Comparison of ENCODE assay signal across 8 cellular contexts in genomic region chr9:111631071-111631971, GRCh38. TPM values are rescaled to one million over a fixed set of nuclear protein-coding genes. Genes with fewer than 3 reads are reported as not detected.
DNase-seq lines count a peak whose midpoint lies in the region; ATAC-seq, FAIRE-seq and TF ChIP-seq lines count a peak whose summit lies in the region.

TSS of gene DNAJC25 (plus strand) at chr9:111631334. CDS start at chr9:111631408, 74 bp downstream.

- peaks cover 38 to 39% of the 10 kb centered on the region in 2 donors for H3K4me1 Mint-ChIP-seq in natural killer cell treated with Interleukin-12 subunit alpha and Interleukin-12 subunit beta and Interleukin-15 and Interleukin-18, amount 100 ng/mL, for 72 hours (ENCODE audit: low read depth in 2 of 2)

- peaks cover 0 to 2% of the 10 kb centered on the region in 2 donors for H3K27me3 Mint-ChIP-seq in natural killer cell treated with Interleukin-12 subunit alpha and Interleukin-12 subunit beta and Interleukin-15 and Interleukin-18, amount 100 ng/mL, for 72 hours

- H3K4me3 ChIP-seq in fibroblast of pulmonary artery (replicated peaks; ENCODE audit: low read depth, low read length) = peak within 1 kb of the TSS; percentile 90

- ATAC-seq in natural killer cell treated with Interleukin-12 subunit alpha and Interleukin-12 subunit beta and Interleukin-15 and Interleukin-18, amount 100 ng/mL, for 72 hours = peak; percentile 99 to 100

- H3K36me3 Mint-ChIP-seq in natural killer cell treated with Interleukin-12 subunit alpha and Interleukin-12 subunit beta and Interleukin-15 and Interleukin-18, amount 100 ng/mL, for 72 hours = no peaks in the 10 kb centered on the region

- H3K27ac ChIP-seq in RWPE1 = peak within 1 kb of the TSS; percentile 82

- H3K27ac Mint-ChIP-seq in natural killer cell treated with Interleukin-12 subunit alpha and Interleukin-12 subunit beta and Interleukin-15 and Interleukin-18, amount 100 ng/mL, for 72 hours = peak within 1 kb of the TSS; percentile 72 to 92

- CTCF ChIA-PET in RWPE1 (lab: Yijun Ruan, JAX) = interaction anchor here (0.6 to 1.7 kb wide), 4 partner anchors 10 to 444 kb away, joined by 3 to 5 read pairs (median 4); no protein-coding TSS in a partner anchor

- POLR2A ChIA-PET in RWPE1 (lab: Yijun Ruan, JAX; ENCODE audit: low non-redundant PET) = interaction anchor here (0.5 to 1.4 kb wide), 3 partner anchors 32 to 282 kb away, joined by 3 to 8 read pairs (median 3); partner anchors contain the start of gene PTGR1

- TF ChIP-seq POLR2A in H54 (IDR thresholded peaks at IDR 0.05; ENCODE audit: low read depth, low read length) = peak; percentile 99

- FAIRE-seq in H54 (lab: Jason Lieb, UNC) = peak; percentile 98

- no peak for TF ChIP-seq CTCF in RWPE1 (conservative IDR thresholded peaks at IDR 0.05; ENCODE audit: low read depth)
- TF ChIP-seq CTCF in fibroblast of pulmonary artery (IDR thresholded peaks at IDR 0.05; ENCODE audit: low read length, missing control alignments) = no peak

- H3K9me3 Mint-ChIP-seq in natural killer cell treated with Interleukin-12 subunit alpha and Interleukin-12 subunit beta and Interleukin-15 and Interleukin-18, amount 100 ng/mL, for 72 hours = no peaks in the 10 kb centered on the region

- H3K4me3 Mint-ChIP-seq in natural killer cell treated with Interleukin-12 subunit alpha and Interleukin-12 subunit beta and Interleukin-15 and Interleukin-18, amount 100 ng/mL, for 72 hours = peak within 1 kb of the TSS; percentile 89

- DNase-seq in ELF-1 (ENCODE audit: low read depth, low spot score) (peak; percentile 99), H54 (ENCODE audit: insufficient read length, low spot score) (peak; percentile 100), LoVo (ENCODE audit: low spot score) (peak; percentile 98), RWPE1 (ENCODE audit: low spot score) (peak; percentile 100), fibroblast of pulmonary artery (ENCODE audit: low read depth) (peak; percentile 99)
- peak; percentile 95 for DNase-seq in activated T-helper 9 cell treated with anti-CD3 and anti-CD28 coated beads, Interleukin-2, amount 50 U/mL, for 16 hours (ENCODE audit: low read depth)
- DNase-seq in natural killer cell treated with Interleukin-12 subunit alpha and Interleukin-12 subunit beta and Interleukin-15 and Interleukin-18, amount 100 ng/mL, for 72 hours (ENCODE audit: low spot score) = peak; percentile 98
- peak; percentile 96 for DNase-seq in stimulated activated naive CD4-positive, alpha-beta T cell treated with Interleukin-2 at 50 U/mL for 16 hours (lab: John Stamatoyannopoulos, UW)

RNA-seq across cellular contexts. Expression of gene DNAJC25, which starts in this region (rescaled TPM):
- 1 to 10 TPM; 7.0 to 7.2 TPM for total RNA-seq in natural killer cell treated with Interleukin-12 subunit alpha and Interleukin-12 subunit beta and Interleukin-15 and Interleukin-18, amount 100 ng/mL, for 72 hours

Comparison
In these comparisons a context has a peak if more than half of its experiments do, and no peak if none do; other contexts are left out.
1. Peak in every context shown above with its lines: DNase-seq, ATAC-seq, H3K4me3 ChIP-seq and H3K27ac ChIP-seq.